ENCODE assay signal across 2 cellular contexts in the genomic region with DNA sequence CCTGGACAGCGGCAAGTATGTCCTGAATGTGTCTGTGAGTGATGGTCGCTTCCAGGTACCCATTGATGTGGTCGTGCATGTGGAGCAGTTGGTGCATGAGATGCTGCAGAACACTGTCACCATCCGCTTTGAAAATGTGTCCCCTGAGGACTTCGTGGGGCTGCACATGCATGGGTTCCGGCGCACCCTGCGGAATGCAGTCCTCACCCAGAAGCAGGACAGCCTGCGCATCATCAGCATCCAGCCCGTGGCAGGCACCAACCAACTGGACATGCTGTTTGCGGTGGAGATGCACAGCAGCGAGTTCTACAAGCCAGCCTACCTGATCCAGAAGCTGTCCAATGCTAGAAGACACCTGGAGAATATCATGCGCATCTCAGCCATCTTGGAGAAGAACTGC.
TF ChIP-seq lines count a peak whose summit lies in the region.

No MANE protein-coding gene starts in this region.

TF ChIP-seq in HEK293T, 16 proteins besides CTCF, POLR2A, EP300 and RAD21 (continued from another document):
- no peak for TF ChIP-seq ELF4 (IDR thresholded peaks at IDR 0.05)

TF ChIP-seq in H1, 55 proteins besides CTCF, POLR2A, EP300 and RAD21:
- TF ChIP-seq, protein P1, sequence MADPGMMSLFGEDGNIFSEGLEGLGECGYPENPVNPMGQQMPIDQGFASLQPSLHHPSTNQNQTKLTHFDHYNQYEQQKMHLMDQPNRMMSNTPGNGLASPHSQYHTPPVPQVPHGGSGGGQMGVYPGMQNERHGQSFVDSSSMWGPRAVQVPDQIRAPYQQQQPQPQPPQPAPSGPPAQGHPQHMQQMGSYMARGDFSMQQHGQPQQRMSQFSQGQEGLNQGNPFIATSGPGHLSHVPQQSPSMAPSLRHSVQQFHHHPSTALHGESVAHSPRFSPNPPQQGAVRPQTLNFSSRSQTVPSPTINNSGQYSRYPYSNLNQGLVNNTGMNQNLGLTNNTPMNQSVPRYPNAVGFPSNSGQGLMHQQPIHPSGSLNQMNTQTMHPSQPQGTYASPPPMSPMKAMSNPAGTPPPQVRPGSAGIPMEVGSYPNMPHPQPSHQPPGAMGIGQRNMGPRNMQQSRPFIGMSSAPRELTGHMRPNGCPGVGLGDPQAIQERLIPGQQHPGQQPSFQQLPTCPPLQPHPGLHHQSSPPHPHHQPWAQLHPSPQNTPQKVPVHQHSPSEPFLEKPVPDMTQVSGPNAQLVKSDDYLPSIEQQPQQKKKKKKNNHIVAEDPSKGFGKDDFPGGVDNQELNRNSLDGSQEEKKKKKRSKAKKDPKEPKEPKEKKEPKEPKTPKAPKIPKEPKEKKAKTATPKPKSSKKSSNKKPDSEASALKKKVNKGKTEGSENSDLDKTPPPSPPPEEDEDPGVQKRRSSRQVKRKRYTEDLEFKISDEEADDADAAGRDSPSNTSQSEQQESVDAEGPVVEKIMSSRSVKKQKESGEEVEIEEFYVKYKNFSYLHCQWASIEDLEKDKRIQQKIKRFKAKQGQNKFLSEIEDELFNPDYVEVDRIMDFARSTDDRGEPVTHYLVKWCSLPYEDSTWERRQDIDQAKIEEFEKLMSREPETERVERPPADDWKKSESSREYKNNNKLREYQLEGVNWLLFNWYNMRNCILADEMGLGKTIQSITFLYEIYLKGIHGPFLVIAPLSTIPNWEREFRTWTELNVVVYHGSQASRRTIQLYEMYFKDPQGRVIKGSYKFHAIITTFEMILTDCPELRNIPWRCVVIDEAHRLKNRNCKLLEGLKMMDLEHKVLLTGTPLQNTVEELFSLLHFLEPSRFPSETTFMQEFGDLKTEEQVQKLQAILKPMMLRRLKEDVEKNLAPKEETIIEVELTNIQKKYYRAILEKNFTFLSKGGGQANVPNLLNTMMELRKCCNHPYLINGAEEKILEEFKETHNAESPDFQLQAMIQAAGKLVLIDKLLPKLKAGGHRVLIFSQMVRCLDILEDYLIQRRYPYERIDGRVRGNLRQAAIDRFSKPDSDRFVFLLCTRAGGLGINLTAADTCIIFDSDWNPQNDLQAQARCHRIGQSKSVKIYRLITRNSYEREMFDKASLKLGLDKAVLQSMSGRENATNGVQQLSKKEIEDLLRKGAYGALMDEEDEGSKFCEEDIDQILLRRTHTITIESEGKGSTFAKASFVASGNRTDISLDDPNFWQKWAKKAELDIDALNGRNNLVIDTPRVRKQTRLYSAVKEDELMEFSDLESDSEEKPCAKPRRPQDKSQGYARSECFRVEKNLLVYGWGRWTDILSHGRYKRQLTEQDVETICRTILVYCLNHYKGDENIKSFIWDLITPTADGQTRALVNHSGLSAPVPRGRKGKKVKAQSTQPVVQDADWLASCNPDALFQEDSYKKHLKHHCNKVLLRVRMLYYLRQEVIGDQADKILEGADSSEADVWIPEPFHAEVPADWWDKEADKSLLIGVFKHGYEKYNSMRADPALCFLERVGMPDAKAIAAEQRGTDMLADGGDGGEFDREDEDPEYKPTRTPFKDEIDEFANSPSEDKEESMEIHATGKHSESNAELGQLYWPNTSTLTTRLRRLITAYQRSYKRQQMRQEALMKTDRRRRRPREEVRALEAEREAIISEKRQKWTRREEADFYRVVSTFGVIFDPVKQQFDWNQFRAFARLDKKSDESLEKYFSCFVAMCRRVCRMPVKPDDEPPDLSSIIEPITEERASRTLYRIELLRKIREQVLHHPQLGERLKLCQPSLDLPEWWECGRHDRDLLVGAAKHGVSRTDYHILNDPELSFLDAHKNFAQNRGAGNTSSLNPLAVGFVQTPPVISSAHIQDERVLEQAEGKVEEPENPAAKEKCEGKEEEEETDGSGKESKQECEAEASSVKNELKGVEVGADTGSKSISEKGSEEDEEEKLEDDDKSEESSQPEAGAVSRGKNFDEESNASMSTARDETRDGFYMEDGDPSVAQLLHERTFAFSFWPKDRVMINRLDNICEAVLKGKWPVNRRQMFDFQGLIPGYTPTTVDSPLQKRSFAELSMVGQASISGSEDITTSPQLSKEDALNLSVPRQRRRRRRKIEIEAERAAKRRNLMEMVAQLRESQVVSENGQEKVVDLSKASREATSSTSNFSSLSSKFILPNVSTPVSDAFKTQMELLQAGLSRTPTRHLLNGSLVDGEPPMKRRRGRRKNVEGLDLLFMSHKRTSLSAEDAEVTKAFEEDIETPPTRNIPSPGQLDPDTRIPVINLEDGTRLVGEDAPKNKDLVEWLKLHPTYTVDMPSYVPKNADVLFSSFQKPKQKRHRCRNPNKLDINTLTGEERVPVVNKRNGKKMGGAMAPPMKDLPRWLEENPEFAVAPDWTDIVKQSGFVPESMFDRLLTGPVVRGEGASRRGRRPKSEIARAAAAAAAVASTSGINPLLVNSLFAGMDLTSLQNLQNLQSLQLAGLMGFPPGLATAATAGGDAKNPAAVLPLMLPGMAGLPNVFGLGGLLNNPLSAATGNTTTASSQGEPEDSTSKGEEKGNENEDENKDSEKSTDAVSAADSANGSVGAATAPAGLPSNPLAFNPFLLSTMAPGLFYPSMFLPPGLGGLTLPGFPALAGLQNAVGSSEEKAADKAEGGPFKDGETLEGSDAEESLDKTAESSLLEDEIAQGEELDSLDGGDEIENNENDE (IDR thresholded peaks at IDR 0.05; ENCODE audit: insufficient replicate concordance, low read length): no peak
- no peak for TF ChIP-seq FOSL1 (IDR thresholded peaks at IDR 0.05; ENCODE audit: insufficient read depth, low read depth, low read length)
- no peak for TF ChIP-seq SAP30 (IDR thresholded peaks at IDR 0.05; ENCODE audit: insufficient read depth, insufficient replicate concordance, low read length)
- no peak for TF ChIP-seq TAF1 (IDR thresholded peaks at IDR 0.05; ENCODE audit: low read depth, low read length)
- no peak for TF ChIP-seq POLR2AphosphoS5 (IDR thresholded peaks at IDR 0.05; ENCODE audit: low read depth, low read length)
- no peak for TF ChIP-seq SP4 (IDR thresholded peaks at IDR 0.05; ENCODE audit: low read length)
- TF ChIP-seq SP2 (IDR thresholded peaks at IDR 0.05; ENCODE audit: low read length): no peak
